ENCODE assay signal across 19 cellular contexts in genomic region chr2:188598551-188598950, GRCh38.
DNase-seq lines count a peak whose midpoint lies in the region; ATAC-seq and TF ChIP-seq lines count a peak whose summit lies in the region.
"Had no signal": no experiment of that assay in that cellular context is flagged by ENCODE, and none has a peak within 500 bp of the region (broad histone marks: within the 10 kb centered on the region; RNA-seq: fewer than 3 reads in every experiment).

No MANE protein-coding gene starts in this region.

- H3K9me2 ChIP-seq in SK-N-SH: no peaks in the 10 kb centered on the region; the same call in 1 of the 2 replicates

- CTCF ChIA-PET in SK-N-SH (lab: Yijun Ruan, JAX): no interaction called here

- TF ChIP-seq RAD21 in SK-N-SH (IDR thresholded peaks at IDR 0.05; ENCODE audit: low read length): no peak

- POLR2A ChIA-PET in SK-N-SH (lab: Yijun Ruan, JAX): no interaction called here

- no peak overlapping the region for H3K4me3 ChIP-seq in smooth muscle cell
- H3K4me3 ChIP-seq in SK-N-SH (ENCODE audit: low read depth in 2 of 2, low read length in 1 of 2): no peak overlapping the region
- H3K4me3 ChIP-seq: BLaER1 treated with 17β-estradiol and CSF1 and Interleukin-3, amounts not matched to agents 10 nM and 100 nM had no signal

- H3K36me3 ChIP-seq in smooth muscle cell (ENCODE audit: low read depth) (no peaks in the 10 kb centered on the region), SK-N-SH (replicated peaks in 1 of 2; ENCODE audit: control insufficient read depth in 1 of 2, insufficient read depth in 2 of 2, low read length in 1 of 2) (peaks cover 42 to 54% of the 10 kb centered on the region in 2 experiments)
- H3K36me3 ChIP-seq: BLaER1 treated with 17β-estradiol and CSF1 and Interleukin-3, amounts not matched to agents 10 nM and 100 nM had no signal

- H4K20me1 ChIP-seq in smooth muscle cell (ENCODE audit: low read depth): no peaks in the 10 kb centered on the region
- H4K20me1 ChIP-seq in SK-N-SH (ENCODE audit: insufficient read depth): no peaks in the 10 kb centered on the region
- H4K20me1 ChIP-seq: BLaER1 treated with 17β-estradiol and CSF1 and Interleukin-3, amounts not matched to agents 10 nM and 100 nM had no signal

- no peak for TF ChIP-seq EP300 in SK-N-SH (IDR thresholded peaks at IDR 0.05; ENCODE audit: borderline replicate concordance in 1 of 2, low read depth in 1 of 2, low read length in 1 of 2)

- H3K9me3 ChIP-seq in smooth muscle cell (replicated peaks; ENCODE audit: low read depth): no peaks in the 10 kb centered on the region
- H3K9me3 ChIP-seq in SK-N-SH: no peaks in the 10 kb centered on the region
- H3K9me3 ChIP-seq: BLaER1 treated with 17β-estradiol and CSF1 and Interleukin-3, amounts not matched to agents 10 nM and 100 nM had no signal

- H3K9ac ChIP-seq in smooth muscle cell (ENCODE audit: low read depth) (no peak overlapping the region), SK-N-SH (no peak overlapping the region)
- H3K9ac ChIP-seq: BLaER1 treated with 17β-estradiol and CSF1 and Interleukin-3, amounts not matched to agents 10 nM and 100 nM had no signal

- H2AFZ ChIP-seq in smooth muscle cell (ENCODE audit: low read depth) (no peak overlapping the region), SK-N-SH (ENCODE audit: low read depth) (no peak overlapping the region)

- peaks cover 15% of the 10 kb centered on the region for H3F3A ChIP-seq in smooth muscle cell (ENCODE audit: low read depth)
- peaks cover 17% of the 10 kb centered on the region for H3F3A ChIP-seq in SK-N-SH (replicated peaks; ENCODE audit: insufficient read depth)

- H3K27me3 ChIP-seq in smooth muscle cell (ENCODE audit: low read depth): no peaks in the 10 kb centered on the region
- H3K27me3 ChIP-seq in SK-N-SH (ENCODE audit: insufficient read depth): no peaks in the 10 kb centered on the region
- H3K27me3 ChIP-seq: BLaER1 treated with 17β-estradiol and CSF1 and Interleukin-3, amounts not matched to agents 10 nM and 100 nM; foreskin keratinocyte had no signal

- H3K79me2 ChIP-seq in smooth muscle cell (ENCODE audit: low read depth) (no peaks in the 10 kb centered on the region), SK-N-SH (ENCODE audit: insufficient read depth) (no peaks in the 10 kb centered on the region; the same call in 1 of the 2 replicates)

- peaks cover 34% of the 10 kb centered on the region for H3K4me1 ChIP-seq in smooth muscle cell (ENCODE audit: low read depth)
- peaks cover 2 to 5% of the 10 kb centered on the region in 2 experiments; a peak in 2 of 4 replicates for H3K4me1 ChIP-seq in SK-N-SH (ENCODE audit: control insufficient read depth in 1 of 2, insufficient read depth in 2 of 2, low read depth in 1 of 2, low read length in 1 of 2)
- H3K4me1 ChIP-seq: foreskin keratinocyte had no signal

- WGBS in smooth muscle cell (ENCODE audit: low lambda C conversion rate): 97% methylated on average over 1 of the region's 1 CpG
- 97% methylated on average over 1 of the region's 1 CpG for WGBS in SK-N-SH (ENCODE audit: low lambda C conversion rate)

- H3K27ac ChIP-seq in smooth muscle cell (ENCODE audit: low read depth): peak overlapping the region; percentile 87
- H3K27ac ChIP-seq in SK-N-SH (ENCODE audit: low read depth in 2 of 2, low read length in 1 of 2): peak overlapping the region in 1 of 2 experiments; percentile 53; a peak in 2 of 4 replicates
- H3K27ac ChIP-seq: BLaER1 treated with 17β-estradiol and CSF1 and Interleukin-3, amounts not matched to agents 10 nM and 100 nM; foreskin keratinocyte; RWPE1 had no signal

- TF ChIP-seq CTCF in smooth muscle cell (IDR thresholded peaks at IDR 0.05; ENCODE audit: borderline replicate concordance, insufficient read depth, poor library complexity, severe bottlenecking) (no peak), SK-N-SH (IDR thresholded peaks at IDR 0.05) (no peak)

- DNase-seq in HuH-7 (ENCODE audit: low spot score): peak; percentile 46
- peak; percentile 2 for DNase-seq in dermis blood vessel endothelial cell
- no peak for DNase-seq in left colon
- DNase-seq in smooth muscle cell (lab: John Stamatoyannopoulos, UW; ENCODE audit: unreplicated experiment): no peak
- DNase-seq in NCI-H146 (lab: John Stamatoyannopoulos, UW): no peak
- DNase-seq in SK-N-SH: no peak
- DNase-seq in A172 (ENCODE audit: low spot score): no peak
- DNase-seq in SHP77 treated with DMSO at 0.1 percent for 48 hours (lab: John Stamatoyannopoulos, UW): no peak
- DNase-seq: activated CD4-positive, alpha-beta T cell treated with anti-CD3 and anti-CD28 coated beads, Interleukin-2, amount 50 U/mL, for 1 hour; amygdala; foreskin keratinocyte; islet precursor cell; Kasumi-1; NCI-H1930; NCI-H748 treated with DMSO at 0.1 percent for 48 hours; nephron progenitor cell; T-helper 2 cell had no signal

- intact Hi-C loops in left colon (cut with DNase I, micrococcal nuclease): no loop called here

- peak; percentile 81 for ATAC-seq in left colon
- ATAC-seq: foreskin keratinocyte had no signal

- H3K4me2 ChIP-seq in smooth muscle cell (peak overlapping the region; percentile 58), SK-N-SH (no peak overlapping the region)
- H3K4me2 ChIP-seq: BLaER1 treated with 17β-estradiol and CSF1 and Interleukin-3, amounts not matched to agents 10 nM and 100 nM had no signal

TF ChIP-seq in SK-N-SH, 30 proteins besides CTCF, POLR2A, EP300 and RAD21:
- no peak for TF ChIP-seq MXI1 (IDR thresholded peaks at IDR 0.05; ENCODE audit: low read depth, low read length)
- no peak for TF ChIP-seq YY1 (IDR thresholded peaks at IDR 0.05; ENCODE audit: low read depth)
- TF ChIP-seq SMC3 (IDR thresholded peaks at IDR 0.05; ENCODE audit: low read depth, low read length): no peak
- no peak for TF ChIP-seq FOXJ3 (CRISPR knock-in tag; IDR thresholded peaks at IDR 0.05)
- TF ChIP-seq IRF3 (IDR thresholded peaks at IDR 0.05; ENCODE audit: low read depth, low read length): no peak

Comparison
In these comparisons a context has a peak if more than half of its experiments do, and no peak if none do; other contexts are left out.
1. DNase-seq: peak in HuH-7 (single experiment) and dermis blood vessel endothelial cell (single experiment); none in left colon (0 of 2), smooth muscle cell (single experiment), NCI-H146 (single experiment), SK-N-SH (single experiment), A172 (single experiment) and SHP77 treated with DMSO at 0.1 percent for 48 hours (single experiment).